1 cellular context compared by ENCODE assay signal in the genomic region with DNA sequence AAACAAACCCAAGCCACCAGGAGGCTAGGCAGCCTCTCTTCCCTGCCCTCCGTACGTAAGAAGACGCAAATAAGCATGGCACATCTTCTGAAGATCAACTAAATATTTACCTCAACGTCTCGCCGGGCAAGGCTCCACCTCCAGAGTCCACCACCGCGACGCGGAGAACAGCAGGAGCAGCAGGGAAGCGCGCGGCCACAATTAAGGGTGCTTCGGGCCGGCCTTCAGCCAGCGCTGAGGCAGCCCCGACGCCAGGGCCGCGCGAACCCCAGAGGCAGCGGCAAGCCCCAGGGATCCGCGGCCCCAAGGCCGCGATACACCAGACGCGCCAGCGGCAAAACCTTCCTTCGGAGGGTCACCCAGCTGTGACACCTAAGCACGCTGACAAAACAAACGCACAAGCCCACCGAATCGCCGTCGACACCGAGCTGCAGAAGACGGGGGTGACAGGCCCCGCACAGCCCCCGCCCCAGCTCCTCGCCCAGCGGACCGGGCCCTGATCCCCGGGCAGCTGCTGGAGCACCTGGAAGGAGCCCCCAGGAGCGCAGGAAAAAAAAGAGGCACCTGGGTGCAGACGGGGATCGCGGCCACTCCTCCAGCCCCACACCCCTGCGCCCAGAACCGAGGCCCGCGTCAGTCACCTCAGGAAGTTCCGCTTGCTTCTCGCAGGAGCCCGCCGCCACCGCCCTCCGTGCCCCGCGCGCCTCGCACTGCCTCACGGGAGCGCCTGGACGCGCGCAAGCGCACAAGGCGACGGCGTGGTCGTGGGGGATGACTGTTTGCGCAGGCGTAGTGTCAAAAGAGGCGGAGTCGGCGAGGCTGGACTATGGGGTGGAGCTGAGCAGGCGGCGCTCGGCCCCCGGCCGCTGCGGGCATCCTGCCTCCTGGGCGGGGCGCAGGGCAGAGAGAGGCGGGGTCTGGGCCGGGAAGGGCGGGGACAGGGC.
TF ChIP-seq lines count a peak whose summit lies in the region.

A gene with protein sequence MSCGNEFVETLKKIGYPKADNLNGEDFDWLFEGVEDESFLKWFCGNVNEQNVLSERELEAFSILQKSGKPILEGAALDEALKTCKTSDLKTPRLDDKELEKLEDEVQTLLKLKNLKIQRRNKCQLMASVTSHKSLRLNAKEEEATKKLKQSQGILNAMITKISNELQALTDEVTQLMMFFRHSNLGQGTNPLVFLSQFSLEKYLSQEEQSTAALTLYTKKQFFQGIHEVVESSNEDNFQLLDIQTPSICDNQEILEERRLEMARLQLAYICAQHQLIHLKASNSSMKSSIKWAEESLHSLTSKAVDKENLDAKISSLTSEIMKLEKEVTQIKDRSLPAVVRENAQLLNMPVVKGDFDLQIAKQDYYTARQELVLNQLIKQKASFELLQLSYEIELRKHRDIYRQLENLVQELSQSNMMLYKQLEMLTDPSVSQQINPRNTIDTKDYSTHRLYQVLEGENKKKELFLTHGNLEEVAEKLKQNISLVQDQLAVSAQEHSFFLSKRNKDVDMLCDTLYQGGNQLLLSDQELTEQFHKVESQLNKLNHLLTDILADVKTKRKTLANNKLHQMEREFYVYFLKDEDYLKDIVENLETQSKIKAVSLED (minus strand): TSS at position 712 of the 944 bp plus-strand sequence. CDS start 1,175 bp downstream, outside the sequence.
POLN (minus strand) TSS at position 712 of the 944 bp plus-strand sequence. CDS start 12,890 bp downstream, outside the sequence.

TF ChIP-seq in HepG2, 621 proteins besides CTCF, POLR2A, EP300 and RAD21 (continued from another document and continues in another):
- TF ChIP-seq ZNF589 (CRISPR knock-in tag; conservative IDR thresholded peaks at IDR 0.05) (no peak), NFYC (CRISPR knock-in tag; IDR thresholded peaks at IDR 0.05) (peak; percentile 28; the same call in 1 of the 2 replicates), ZNF136 (CRISPR knock-in tag; IDR thresholded peaks at IDR 0.05; ENCODE audit: low read depth) (peak; percentile 69; the same call in 1 of the 2 replicates), TBX3 (IDR thresholded peaks at IDR 0.05; ENCODE audit: borderline replicate concordance) (no peak), TAF15 (IDR thresholded peaks at IDR 0.05; ENCODE audit: low read depth, low read length, poor library complexity, severe bottlenecking) (peak; percentile 39), ZNF224 (CRISPR knock-in tag; IDR thresholded peaks at IDR 0.05) (0 out of 2 replicates have a peak, but pooled peaks have one; percentile 87), HOMEZ (CRISPR knock-in tag; IDR thresholded peaks at IDR 0.05; ENCODE audit: low read depth) (peak; percentile 52; the same call in 1 of the 2 replicates), ZNF367 (CRISPR knock-in tag; IDR thresholded peaks at IDR 0.05; ENCODE audit: borderline replicate concordance) (no peak), SALL2 (CRISPR knock-in tag; IDR thresholded peaks at IDR 0.05) (no peak), CEBPZ (IDR thresholded peaks at IDR 0.05; ENCODE audit: low read length) (no peak), SRY (CRISPR knock-in tag; IDR thresholded peaks at IDR 0.05) (peak; percentile 84), YY1 (IDR thresholded peaks at IDR 0.05; ENCODE audit: insufficient read depth, insufficient replicate concordance, low read depth, low read length) (no peak), ZNF180 (CRISPR knock-in tag; IDR thresholded peaks at IDR 0.05; ENCODE audit: borderline replicate concordance, low read depth) (no peak), TRAFD1 (CRISPR knock-in tag; IDR thresholded peaks at IDR 0.05; ENCODE audit: borderline replicate concordance) (no peak), ZNF747 (CRISPR knock-in tag; IDR thresholded peaks at IDR 0.05; ENCODE audit: borderline replicate concordance) (0 out of 2 replicates have a peak, but pooled peaks have one; percentile 19), HOXA9 (CRISPR knock-in tag; IDR thresholded peaks at IDR 0.05; ENCODE audit: borderline replicate concordance) (peak; percentile 68; the same call in 1 of the 2 replicates), SRSF4 (IDR thresholded peaks at IDR 0.05; ENCODE audit: low read depth, low read length, poor library complexity, severe bottlenecking) (no peak), ARNT2 (CRISPR knock-in tag; IDR thresholded peaks at IDR 0.05; ENCODE audit: low read depth) (peak; percentile 58; the same call in 1 of the 2 replicates), ZNF75D (CRISPR knock-in tag; IDR thresholded peaks at IDR 0.05; ENCODE audit: borderline replicate concordance) (no peak), ZGPAT (CRISPR knock-in tag; IDR thresholded peaks at IDR 0.05) (no peak; the same call in 1 of the 2 replicates), PHF5A (CRISPR knock-in tag; IDR thresholded peaks at IDR 0.05; ENCODE audit: low read depth, unreplicated experiment) (no peak), ZNF792 (CRISPR knock-in tag; IDR thresholded peaks at IDR 0.05) (no peak; the same call in 1 of the 2 replicates), ZMYM4 (CRISPR knock-in tag; IDR thresholded peaks at IDR 0.05) (0 out of 2 replicates have a peak, but pooled peaks have one; percentile 15), RARG (CRISPR knock-in tag; IDR thresholded peaks at IDR 0.05; ENCODE audit: low read depth) (no peak), NCOA5 (CRISPR knock-in tag; IDR thresholded peaks at IDR 0.05) (no peak), CEBPB (IDR thresholded peaks at IDR 0.05; ENCODE audit: borderline replicate concordance, low read depth, low read length) (no peak), ZBTB8A (CRISPR knock-in tag; IDR thresholded peaks at IDR 0.05; ENCODE audit: borderline replicate concordance, low read depth) (no peak), CENPX (CRISPR knock-in tag; IDR thresholded peaks at IDR 0.05) (no peak), NPAS2 (CRISPR knock-in tag; IDR thresholded peaks at IDR 0.05; ENCODE audit: borderline replicate concordance) (no peak), MED1 (CRISPR knock-in tag; IDR thresholded peaks at IDR 0.05) (peak; percentile 14), HES4 (CRISPR knock-in tag; IDR thresholded peaks at IDR 0.05; ENCODE audit: borderline replicate concordance) (0 out of 2 replicates have a peak, but pooled peaks have one; percentile 40), GLI4 (CRISPR knock-in tag; IDR thresholded peaks at IDR 0.05; ENCODE audit: borderline replicate concordance) (no peak; the same call in 1 of the 2 replicates), HNRNPH1 (optimal IDR thresholded peaks at IDR 0.05; ENCODE audit: low read depth, low read length) (no peak), ZNF335 (CRISPR knock-in tag; IDR thresholded peaks at IDR 0.05) (peak; percentile 52; the same call in 1 of the 2 replicates), CHCHD3 (CRISPR knock-in tag; IDR thresholded peaks at IDR 0.05) (no peak), ZNF780A (CRISPR knock-in tag; IDR thresholded peaks at IDR 0.05) (no peak)
- TF ChIP-seq, protein P1, sequence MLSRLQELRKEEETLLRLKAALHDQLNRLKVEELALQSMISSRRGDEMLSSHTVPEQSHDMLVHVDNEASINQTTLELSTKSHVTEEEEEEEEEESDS (CRISPR knock-in tag; IDR thresholded peaks at IDR 0.05; ENCODE audit: borderline replicate concordance), result no peak
- TF ChIP-seq, protein P2, sequence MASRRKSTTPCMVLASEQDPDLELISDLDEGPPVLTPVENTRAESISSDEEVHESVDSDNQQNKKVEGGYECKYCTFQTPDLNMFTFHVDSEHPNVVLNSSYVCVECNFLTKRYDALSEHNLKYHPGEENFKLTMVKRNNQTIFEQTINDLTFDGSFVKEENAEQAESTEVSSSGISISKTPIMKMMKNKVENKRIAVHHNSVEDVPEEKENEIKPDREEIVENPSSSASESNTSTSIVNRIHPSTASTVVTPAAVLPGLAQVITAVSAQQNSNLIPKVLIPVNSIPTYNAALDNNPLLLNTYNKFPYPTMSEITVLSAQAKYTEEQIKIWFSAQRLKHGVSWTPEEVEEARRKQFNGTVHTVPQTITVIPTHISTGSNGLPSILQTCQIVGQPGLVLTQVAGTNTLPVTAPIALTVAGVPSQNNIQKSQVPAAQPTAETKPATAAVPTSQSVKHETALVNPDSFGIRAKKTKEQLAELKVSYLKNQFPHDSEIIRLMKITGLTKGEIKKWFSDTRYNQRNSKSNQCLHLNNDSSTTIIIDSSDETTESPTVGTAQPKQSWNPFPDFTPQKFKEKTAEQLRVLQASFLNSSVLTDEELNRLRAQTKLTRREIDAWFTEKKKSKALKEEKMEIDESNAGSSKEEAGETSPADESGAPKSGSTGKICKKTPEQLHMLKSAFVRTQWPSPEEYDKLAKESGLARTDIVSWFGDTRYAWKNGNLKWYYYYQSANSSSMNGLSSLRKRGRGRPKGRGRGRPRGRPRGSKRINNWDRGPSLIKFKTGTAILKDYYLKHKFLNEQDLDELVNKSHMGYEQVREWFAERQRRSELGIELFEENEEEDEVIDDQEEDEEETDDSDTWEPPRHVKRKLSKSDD (CRISPR knock-in tag; IDR thresholded peaks at IDR 0.05; ENCODE audit: low read depth), result no peak
- TF ChIP-seq, protein P3, sequence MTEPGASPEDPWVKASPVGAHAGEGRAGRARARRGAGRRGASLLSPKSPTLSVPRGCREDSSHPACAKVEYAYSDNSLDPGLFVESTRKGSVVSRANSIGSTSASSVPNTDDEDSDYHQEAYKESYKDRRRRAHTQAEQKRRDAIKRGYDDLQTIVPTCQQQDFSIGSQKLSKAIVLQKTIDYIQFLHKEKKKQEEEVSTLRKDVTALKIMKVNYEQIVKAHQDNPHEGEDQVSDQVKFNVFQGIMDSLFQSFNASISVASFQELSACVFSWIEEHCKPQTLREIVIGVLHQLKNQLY (CRISPR knock-in tag; IDR thresholded peaks at IDR 0.05), result peak; percentile 62
- TF ChIP-seq, protein P4, sequence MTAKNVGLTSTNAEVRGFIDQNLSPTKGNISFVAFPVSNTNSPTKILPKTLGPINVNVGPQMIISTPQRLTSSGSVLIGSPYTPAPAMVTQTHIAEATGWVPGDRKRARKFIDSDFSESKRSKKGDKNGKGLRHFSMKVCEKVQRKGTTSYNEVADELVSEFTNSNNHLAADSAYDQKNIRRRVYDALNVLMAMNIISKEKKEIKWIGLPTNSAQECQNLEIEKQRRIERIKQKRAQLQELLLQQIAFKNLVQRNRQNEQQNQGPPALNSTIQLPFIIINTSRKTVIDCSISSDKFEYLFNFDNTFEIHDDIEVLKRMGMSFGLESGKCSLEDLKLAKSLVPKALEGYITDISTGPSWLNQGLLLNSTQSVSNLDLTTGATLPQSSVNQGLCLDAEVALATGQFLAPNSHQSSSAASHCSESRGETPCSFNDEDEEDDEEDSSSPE (CRISPR knock-in tag; IDR thresholded peaks at IDR 0.05), result peak; percentile 96
- TF ChIP-seq, protein P5, sequence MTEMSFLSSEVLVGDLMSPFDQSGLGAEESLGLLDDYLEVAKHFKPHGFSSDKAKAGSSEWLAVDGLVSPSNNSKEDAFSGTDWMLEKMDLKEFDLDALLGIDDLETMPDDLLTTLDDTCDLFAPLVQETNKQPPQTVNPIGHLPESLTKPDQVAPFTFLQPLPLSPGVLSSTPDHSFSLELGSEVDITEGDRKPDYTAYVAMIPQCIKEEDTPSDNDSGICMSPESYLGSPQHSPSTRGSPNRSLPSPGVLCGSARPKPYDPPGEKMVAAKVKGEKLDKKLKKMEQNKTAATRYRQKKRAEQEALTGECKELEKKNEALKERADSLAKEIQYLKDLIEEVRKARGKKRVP (CRISPR knock-in tag; IDR thresholded peaks at IDR 0.05), result no peak
